Comparison of ENCODE assay signal across 8 cellular contexts in the genomic region with DNA sequence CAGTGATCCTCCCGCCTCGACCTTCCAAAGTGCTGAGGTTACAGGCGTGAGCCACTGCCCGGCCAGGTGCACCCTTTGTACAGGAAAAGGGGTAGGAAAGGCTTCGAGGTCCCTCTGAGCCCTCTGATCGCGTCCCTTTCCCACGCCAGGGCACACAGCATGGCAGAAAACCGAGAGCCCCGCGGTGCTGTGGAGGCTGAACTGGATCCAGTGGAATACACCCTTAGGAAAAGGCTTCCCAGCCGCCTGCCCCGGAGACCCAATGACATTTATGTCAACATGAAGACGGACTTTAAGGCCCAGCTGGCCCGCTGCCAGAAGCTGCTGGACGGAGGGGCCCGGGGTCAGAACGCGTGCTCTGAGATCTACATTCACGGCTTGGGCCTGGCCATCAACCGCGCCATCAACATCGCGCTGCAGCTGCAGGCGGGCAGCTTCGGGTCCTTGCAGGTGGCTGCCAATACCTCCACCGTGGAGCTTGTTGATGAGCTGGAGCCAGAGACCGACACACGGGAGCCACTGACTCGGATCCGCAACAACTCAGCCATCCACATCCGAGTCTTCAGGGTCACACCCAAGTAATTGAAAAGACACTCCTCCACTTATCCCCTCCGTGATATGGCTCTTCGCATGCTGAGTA. TPM values are rescaled to one million over a fixed set of nuclear protein-coding genes. Genes with fewer than 3 reads are reported as not detected.
A peak's percentile ranks its signal among the peaks of the same experiment; 100 is the strongest.
DNase-seq lines count a peak whose midpoint lies in the region; ATAC-seq, FAIRE-seq and TF ChIP-seq lines count a peak whose summit lies in the region.

No MANE protein-coding gene starts in this region.

- CTCF ChIA-PET in AG04450 (lab: Charles Lee): interaction anchor here (2.3 to 6.1 kb wide), 3 partner anchors 11 to 145 kb away, joined by 13 to 165 read pairs (median 25); a partner anchor contains a TSS

- FAIRE-seq in HTR-8/SVneo (lab: Jason Lieb, UNC): no peak

- no peak for DNase-seq in AG04450 (ENCODE audit: low read depth, low spot score)
- DNase-seq in Jurkat, Clone E6-1 (ENCODE audit: low read depth, low spot score): no peak
- peak; percentile 41 for DNase-seq in colonic mucosa
- no peak for DNase-seq in NCI-H2081 (lab: John Stamatoyannopoulos, UW)
- no peak for DNase-seq in HTR-8/SVneo (ENCODE audit: insufficient read length, low spot score)
- no peak for DNase-seq in activated effector memory CD4-positive, alpha-beta T cell treated with Interleukin-2 at 50 U/mL for 16 hours

- no peaks in the 10 kb centered on the region for H3K36me3 ChIP-seq in colonic mucosa
- H3K36me3 ChIP-seq in muscle layer of colon (ENCODE audit: insufficient read depth, low read length): no peaks in the 10 kb centered on the region

- intact Hi-C loops in colonic mucosa (cut with DNase I): loop anchor here (5.0 kb wide), 1 partner anchor 146 kb away; a partner anchor contains a TSS

- H3K9ac ChIP-seq in colonic mucosa (ENCODE audit: low read depth in 2 of 2, low read length in 2 of 2) (peak overlapping the region; percentile 70 to 94), muscle layer of colon (ENCODE audit: low read length) (peak overlapping the region; percentile 83)

- H3K27ac ChIP-seq in AG04450 (ENCODE audit: low read depth, low read length) (no peak overlapping the region), colonic mucosa (no peak overlapping the region), muscle layer of colon (ENCODE audit: low read depth, low read length) (peak overlapping the region; percentile 99)

- TF ChIP-seq CTCF in AG04450 (IDR thresholded peaks at IDR 0.05; ENCODE audit: low read depth, low read length) (no peak), colonic mucosa (IDR thresholded peaks at IDR 0.05) (no peak)

- H3K27me3 ChIP-seq in AG04450 (ENCODE audit: control insufficient read depth, insufficient read depth, low read length) (no peaks in the 10 kb centered on the region), colonic mucosa (no peaks in the 10 kb centered on the region), muscle layer of colon (ENCODE audit: control insufficient read depth in 1 of 2, insufficient read depth in 2 of 2, low read length in 2 of 2) (no peaks in the 10 kb centered on the region)

- H3K9me3 ChIP-seq in AG04450 (ENCODE audit: control insufficient read depth, insufficient read depth, low read length) (no peaks in the 10 kb centered on the region; the same call in 1 of the 2 replicates), colonic mucosa (no peaks in the 10 kb centered on the region), muscle layer of colon (ENCODE audit: low read length) (no peaks in the 10 kb centered on the region)

- H3K4me3 ChIP-seq in AG04450 (ENCODE audit: low read depth, low read length) (peak overlapping the region; percentile 87), colonic mucosa (peak overlapping the region; percentile 62), muscle layer of colon (ENCODE audit: low read depth in 1 of 2, low read length in 2 of 2) (peak overlapping the region; percentile 69 to 98)
- peak overlapping the region; percentile 95 for H3K4me3 ChIP-seq in Jurkat, Clone E6-1 (ENCODE audit: low read length)

- ATAC-seq in GM19035 (IDR thresholded peaks at IDR 0.05; ENCODE audit: unreplicated experiment): no peak

- POLR2A ChIA-PET in AG04450 (lab: Yijun Ruan, JAX): interaction anchor here (0.6 to 2.3 kb wide), 4 partner anchors 19 to 146 kb away, joined by 3 to 17 read pairs (median 10); a partner anchor contains a TSS

- peaks cover 10% of the 10 kb centered on the region for H3K4me1 ChIP-seq in colonic mucosa
- peaks cover 16% of the 10 kb centered on the region for H3K4me1 ChIP-seq in muscle layer of colon (ENCODE audit: insufficient read depth, low read length)

RNA-seq across cellular contexts. Expression of a gene that starts 0.9 kb away (rescaled TPM):
- polyA plus RNA-seq in AG04450 (2011; rRNA removed): 17.7 and 20.0 TPM in 2 replicates
- polyA minus RNA-seq in AG04450 (2011; rRNA and poly(A)+ RNA removed): 8.9 and 9.2 TPM in 2 replicates
- polyA plus RNA-seq in Jurkat, Clone E6-1 (2012; ENCODE audit: insufficient read depth, insufficient read length): 90.3 TPM
- 10 to 100 TPM; 28.8 to 43.4 TPM for total RNA-seq in colonic mucosa

RNA-seq across cellular contexts. Expression of a gene that starts 12.7 kb away (rescaled TPM):
- 4.4 and 5.2 TPM in 2 replicates for polyA plus RNA-seq in AG04450 (2011; rRNA removed)
- 4.7 and 5.4 TPM in 2 replicates for polyA minus RNA-seq in AG04450 (2011; rRNA and poly(A)+ RNA removed)
- polyA plus RNA-seq in Jurkat, Clone E6-1 (2012; ENCODE audit: insufficient read depth, insufficient read length): 26.6 TPM
- total RNA-seq in colonic mucosa: 10 to 100 TPM; 20.9 to 33.4 TPM

RNA-seq across cellular contexts. Expression of a gene that starts 13.5 kb away (rescaled TPM):
- not detected in 2 replicates for polyA plus RNA-seq in AG04450 (2011; rRNA removed)
- polyA minus RNA-seq in AG04450 (2011; rRNA and poly(A)+ RNA removed): not detected in 2 replicates
- not detected for polyA plus RNA-seq in Jurkat, Clone E6-1 (2012; ENCODE audit: insufficient read depth, insufficient read length)
- total RNA-seq in colonic mucosa: not detected

RNA-seq across cellular contexts. Expression of a gene that starts 26.6 kb away (rescaled TPM):
- polyA plus RNA-seq in AG04450 (2011; rRNA removed): not detected in 2 replicates
- polyA minus RNA-seq in AG04450 (2011; rRNA and poly(A)+ RNA removed): not detected in 2 replicates
- polyA plus RNA-seq in Jurkat, Clone E6-1 (2012; ENCODE audit: insufficient read depth, insufficient read length): not detected
- total RNA-seq in colonic mucosa: not detected

RNA-seq across cellular contexts. Expression of a gene that starts 33.3 kb away (rescaled TPM):
- 68.4 and 114 TPM in 2 replicates for polyA plus RNA-seq in AG04450 (2011; rRNA removed)
- polyA minus RNA-seq in AG04450 (2011; rRNA and poly(A)+ RNA removed): 77.8 and 95.0 TPM in 2 replicates
- 137 TPM for polyA plus RNA-seq in Jurkat, Clone E6-1 (2012; ENCODE audit: insufficient read depth, insufficient read length)
- total RNA-seq in colonic mucosa: 100 to 1,000 TPM; 292 to 312 TPM
